15 cellular contexts compared by ENCODE assay signal in genomic region chr18:30432349-30432748, GRCh38.
DNase-seq lines count a peak whose midpoint lies in the region; ATAC-seq, FAIRE-seq and TF ChIP-seq lines count a peak whose summit lies in the region.
"Had no signal": no experiment of that assay in that cellular context is flagged by ENCODE, and none has a peak within 500 bp of the region (broad histone marks: within the 10 kb centered on the region; RNA-seq: fewer than 3 reads in every experiment).

No MANE protein-coding gene starts in this region.

- no peak for TF ChIP-seq CTCF in D721Med (IDR thresholded peaks at IDR 0.05; ENCODE audit: insufficient read depth, missing control alignments)

- no peak for ATAC-seq in GM18517 (IDR thresholded peaks at IDR 0.05; ENCODE audit: unreplicated experiment)

- FAIRE-seq in D721Med (lab: Jason Lieb, UNC): peak; percentile 61
- FAIRE-seq: GM18507 had no signal

- no peak for DNase-seq in D721Med (ENCODE audit: insufficient read length, low spot score)
- DNase-seq in NCI-H1417 treated with DMSO at 0.1 percent for 48 hours (lab: John Stamatoyannopoulos, UW): peak; percentile 13
- DNase-seq in OCI-M1 (lab: John Stamatoyannopoulos, UW): peak; percentile 38
- DNase-seq in erythroblast (lab: John Stamatoyannopoulos, UW): peak; percentile 25 to 74
- DNase-seq in hippocampal formation (lab: John Stamatoyannopoulos, UW): no peak
- DNase-seq in NCI-H524 (lab: John Stamatoyannopoulos, UW): no peak
- DNase-seq: AML-193; Caco-2; CD8-positive, alpha-beta memory T cell; DMS53; GF-D8; GM23248; H7 had no signal

- TF ChIP-seq POLR2A in erythroblast (IDR thresholded peaks at IDR 0.05; ENCODE audit: low read length): no peak

Comparison
In these comparisons a context has a peak if more than half of its experiments do, and no peak if none do; other contexts are left out.
1. DNase-seq: peak in NCI-H1417 treated with DMSO at 0.1 percent for 48 hours (single experiment), OCI-M1 (single experiment) and erythroblast (2 of 2); none in D721Med (single experiment), hippocampal formation (0 of 2) and NCI-H524 (0 of 2).